ENCODE assay signal across 32 cellular contexts in genomic region chr13:50382511-50382910, GRCh38.
"Had no signal": no experiment of that assay in that cellular context is flagged by ENCODE, and none has a peak within 500 bp of the region (broad histone marks: within the 10 kb centered on the region; RNA-seq: fewer than 3 reads in every experiment).

No MANE protein-coding gene starts in this region.

- H3K4me1 ChIP-seq: adrenal gland, body of pancreas, breast epithelium had no signal

- DNase-seq: activated B cell treated with CpG ODN at 0.5 μM for 24 hours; activated CD4-positive, alpha-beta memory T cell treated with anti-CD3 and anti-CD28 coated beads for 36 hours; activated CD4-positive, alpha-beta T cell treated with anti-CD3 and anti-CD28 coated beads for 4 hours; activated CD4-positive, alpha-beta T cell treated with anti-CD3 and anti-CD28 coated beads, Interleukin-2, amount 10 ng/mL, durations not matched to agents 24 days and 14 days; activated CD4-positive, alpha-beta T cell treated with anti-CD3 and anti-CD28 coated beads, Interleukin-2, amount 50 U/mL, for 1 hour; activated CD4-positive, alpha-beta T cell treated with anti-CD3 and anti-CD28 coated beads, Interleukin-2, amount 50 U/mL, for 4 hours; activated CD4-positive, CD25-positive, alpha-beta regulatory T cell treated with anti-CD3 and anti-CD28 coated beads, Interleukin-2, amount 50 U/mL, for 72 hours; activated CD8-positive, alpha-beta memory T cell treated with anti-CD3 and anti-CD28 coated beads, Interleukin-2, amount 50 U/mL, for 4 hours; activated CD8-positive, alpha-beta T cell treated with anti-CD3 and anti-CD28 coated beads for 36 hours; activated effector memory CD4-positive, alpha-beta T cell treated with anti-CD3 and anti-CD28 coated beads, Interleukin-2, amount 50 U/mL, for 16 hours; activated gamma-delta T cell treated with Interleukin-2 at 50 U/mL for 16 hours; activated naive CD4-positive, alpha-beta T cell; activated naive CD4-positive, alpha-beta T cell treated with anti-CD3 and anti-CD28 coated beads for 36 hours; activated naive CD4-positive, alpha-beta T cell treated with anti-CD3 and anti-CD28 coated beads, Interleukin-2, amount 50 U/mL, for 16 hours; activated naive CD8-positive, alpha-beta T cell treated with anti-CD3 and anti-CD28 coated beads for 36 hours; activated T-cell treated with anti-CD3 and anti-CD28 coated beads for 4 hours; activated T-cell treated with anti-CD3 and anti-CD28 coated beads, Interleukin-2, amount 50 U/mL, for 1 hour; activated T-cell treated with anti-CD3 and anti-CD28 coated beads, Interleukin-2, amount 50 U/mL, for 4 hours; activated T-cell treated with anti-CD3 and anti-CD28 coated beads, Interleukin-2, amount 50 U/mL, for 72 hours; adrenal gland; amniotic stem cell; aorta; body of pancreas; brain microvascular endothelial cell; central memory CD4-positive, alpha-beta T cell; T-helper 1 cell; T-helper 2 cell; T-helper 9 cell had no signal

- H3K36me3 ChIP-seq: adrenal gland, brain microvascular endothelial cell, breast epithelium had no signal

- H3K4me3 ChIP-seq: adrenal gland, body of pancreas, breast epithelium had no signal

- H3K27me3 ChIP-seq: adrenal gland, body of pancreas, brain microvascular endothelial cell, breast epithelium had no signal

- H3K9me3 ChIP-seq: body of pancreas had no signal

- ATAC-seq: activated CD8-positive, alpha-beta T cell treated with anti-CD3 and anti-CD28 coated beads for 36 hours; activated naive CD4-positive, alpha-beta T cell treated with anti-CD3 and anti-CD28 coated beads, Interleukin-2, amount 50 U/mL, for 72 hours; activated T-cell treated with anti-CD3 and anti-CD28 coated beads, Interleukin-2, amount 50 U/mL, for 4 hours; activated T-cell treated with anti-CD3 and anti-CD28 coated beads, Interleukin-2, amount 50 U/mL, for 72 hours; activated T-helper 17 cell treated with anti-CD3 and anti-CD28 coated beads, Interleukin-2, amount 50 U/mL, for 72 hours; body of pancreas had no signal

- H3K27ac ChIP-seq: adrenal gland, body of pancreas, brain microvascular endothelial cell, breast epithelium, VCaP had no signal
